ENCODE assay signal across 8 cellular contexts in the genomic region with DNA sequence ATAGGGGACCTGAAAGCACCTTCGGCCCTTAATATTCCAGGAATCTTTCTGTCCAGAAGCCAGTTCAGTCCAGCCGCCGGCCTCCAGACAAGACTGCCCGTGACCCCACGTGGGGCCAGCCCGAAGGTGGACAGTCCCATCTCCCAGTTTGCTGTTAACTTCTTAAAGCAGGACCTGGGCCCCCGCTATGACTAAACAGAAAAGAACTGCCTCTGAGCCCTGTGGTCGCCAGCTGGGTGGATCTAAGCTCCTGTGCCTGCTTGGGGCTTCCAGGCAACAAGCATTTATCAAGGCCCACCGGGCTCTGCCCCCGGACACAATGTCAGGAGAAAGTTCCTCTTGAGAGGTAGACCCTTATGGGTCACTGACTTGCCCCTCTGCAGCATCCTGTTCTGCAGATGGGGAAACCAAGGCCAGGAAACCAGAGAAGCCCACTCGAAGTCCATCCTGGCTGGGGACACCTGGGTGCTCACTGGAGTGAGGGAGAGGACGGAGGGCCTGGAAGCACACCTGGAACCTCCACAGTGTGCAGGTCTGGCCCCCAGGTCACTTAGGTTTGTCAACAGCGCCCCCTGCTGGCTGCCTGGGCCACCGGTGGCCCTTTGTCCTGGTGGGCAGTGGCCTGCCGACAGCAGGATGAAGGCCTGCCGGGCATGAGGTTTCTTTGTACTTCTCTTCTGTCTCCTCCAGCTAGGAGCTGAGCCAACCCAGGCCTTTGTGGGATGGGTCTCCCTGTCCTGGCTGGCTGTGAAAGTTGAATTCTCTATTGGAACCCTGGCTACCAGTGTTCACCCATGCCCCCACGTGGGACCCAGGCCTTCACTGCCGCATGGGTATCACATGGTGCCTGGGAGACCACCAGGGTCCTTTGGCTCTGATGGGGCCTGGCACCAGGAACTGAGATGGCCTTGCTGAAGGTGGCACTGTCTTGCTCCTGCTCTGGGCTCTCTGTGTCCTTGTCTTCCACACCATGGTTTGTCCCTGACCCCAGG.
DNase-seq lines count a peak whose midpoint lies in the region; ATAC-seq and TF ChIP-seq lines count a peak whose summit lies in the region.

No MANE protein-coding gene starts in this region.

- peaks cover 5% of the 10 kb centered on the region for H3K4me1 Mint-ChIP-seq in activated T-helper 17 cell treated with anti-CD3 and anti-CD28 coated beads, Interleukin-2, amount 50 U/mL, for 72 hours
- peaks cover 29% of the 10 kb centered on the region for H3K4me1 Mint-ChIP-seq in type B pancreatic cell (ENCODE audit: unreplicated experiment)

- H3K36me3 ChIP-seq in Peyer's patch (peaks cover 0 to 13% (median 0%) of the 10 kb centered on the region in 3 donors), parathyroid adenoma (ENCODE audit: control insufficient read depth, insufficient read depth, low read length) (no peaks in the 10 kb centered on the region)

- H3K27me3 Mint-ChIP-seq in activated T-helper 17 cell treated with anti-CD3 and anti-CD28 coated beads, Interleukin-2, amount 50 U/mL, for 72 hours = no peaks in the 10 kb centered on the region
- no peaks in the 10 kb centered on the region for H3K27me3 Mint-ChIP-seq in type B pancreatic cell

- no peak overlapping the region for H3K9ac ChIP-seq in parathyroid adenoma

- TF ChIP-seq CTCF in Peyer's patch (IDR thresholded peaks at IDR 0.05) (peak; percentile 66 to 95 (median 86)), foreskin keratinocyte (conservative IDR thresholded peaks at IDR 0.05) (peak; percentile 88), parathyroid adenoma (IDR thresholded peaks at IDR 0.05) (peak; percentile 90), type B pancreatic cell (conservative IDR thresholded peaks at IDR 0.05) (peak; percentile 98)

- ATAC-seq in HG03066 (IDR thresholded peaks at IDR 0.05; ENCODE audit: low read depth, unreplicated experiment) = peak; percentile 58
- ATAC-seq in activated T-helper 17 cell treated with anti-CD3 and anti-CD28 coated beads, Interleukin-2, amount 50 U/mL, for 72 hours (replicated peaks) = peak; percentile 58
- peak; percentile 57 for ATAC-seq in foreskin keratinocyte
- ATAC-seq in HG02610 (IDR thresholded peaks at IDR 0.05; ENCODE audit: unreplicated experiment) = no peak

- peaks cover 12% of the 10 kb centered on the region for H3K79me2 ChIP-seq in parathyroid adenoma

- no peak overlapping the region for H2AFZ ChIP-seq in parathyroid adenoma

- H3K4me1 ChIP-seq in Peyer's patch (peaks cover 0 to 12% (median 3%) of the 10 kb centered on the region in 4 donors), foreskin keratinocyte (peaks cover 3% of the 10 kb centered on the region), parathyroid adenoma (peaks cover 2% of the 10 kb centered on the region)

- DNase-seq in ELR (ENCODE audit: low read depth) = peak; percentile 74
- peak; percentile 70 to 90 (median 86) for DNase-seq in Peyer's patch
- no peak for DNase-seq in foreskin keratinocyte
- DNase-seq in type B pancreatic cell (ENCODE audit: extremely low spot score, unreplicated experiment) = peak; percentile 86

- no peak for TF ChIP-seq POLR2A in Peyer's patch (IDR thresholded peaks at IDR 0.05)

- H3K27ac ChIP-seq in Peyer's patch (no peak overlapping the region), foreskin keratinocyte (no peak overlapping the region), parathyroid adenoma (no peak overlapping the region)

- H3K4me3 ChIP-seq in Peyer's patch = no peak overlapping the region
- H3K4me3 ChIP-seq in parathyroid adenoma (ENCODE audit: low read depth, low read length) = no peak overlapping the region

- no peak overlapping the region for H3K4me2 ChIP-seq in parathyroid adenoma (ENCODE audit: low read length)

- no peaks in the 10 kb centered on the region for H3K9me3 ChIP-seq in Peyer's patch
- no peaks in the 10 kb centered on the region for H3K9me3 ChIP-seq in parathyroid adenoma (ENCODE audit: control insufficient read depth, low read length)

- H3K36me3 Mint-ChIP-seq in activated T-helper 17 cell treated with anti-CD3 and anti-CD28 coated beads, Interleukin-2, amount 50 U/mL, for 72 hours (ENCODE audit: low read depth) = no peaks in the 10 kb centered on the region
- H3K36me3 Mint-ChIP-seq in type B pancreatic cell = peaks cover 5% of the 10 kb centered on the region

- H3K27ac Mint-ChIP-seq in activated T-helper 17 cell treated with anti-CD3 and anti-CD28 coated beads, Interleukin-2, amount 50 U/mL, for 72 hours = no peak overlapping the region
- H3K27ac Mint-ChIP-seq in type B pancreatic cell = peak overlapping the region; percentile 36

- H3K9me3 Mint-ChIP-seq in activated T-helper 17 cell treated with anti-CD3 and anti-CD28 coated beads, Interleukin-2, amount 50 U/mL, for 72 hours = no peaks in the 10 kb centered on the region
- no peaks in the 10 kb centered on the region for H3K9me3 Mint-ChIP-seq in type B pancreatic cell

- H3K4me3 Mint-ChIP-seq in activated T-helper 17 cell treated with anti-CD3 and anti-CD28 coated beads, Interleukin-2, amount 50 U/mL, for 72 hours = no peak overlapping the region
- H3K4me3 Mint-ChIP-seq in type B pancreatic cell = no peak overlapping the region

- H3K27me3 ChIP-seq in Peyer's patch (no peaks in the 10 kb centered on the region), foreskin keratinocyte (no peaks in the 10 kb centered on the region), parathyroid adenoma (ENCODE audit: control insufficient read depth, insufficient read depth, low read length) (no peaks in the 10 kb centered on the region)

Comparison
In these comparisons a context has a peak if more than half of its experiments do, and no peak if none do; other contexts are left out.
1. DNase-seq: peak in ELR (single experiment), Peyer's patch (3 of 3) and type B pancreatic cell (single experiment); none in foreskin keratinocyte (0 of 2).
2. Peak in every context shown above with its lines, with median percentiles within 50 percentile points of each other: CTCF ChIP-seq.